Comparison of ENCODE assay signal across 18 cellular contexts in genomic region chr18:44811586-44812125, GRCh38.
"Had no signal": no experiment of that assay in that cellular context is flagged by ENCODE, and none has a peak within 500 bp of the region (broad histone marks: within the 10 kb centered on the region; RNA-seq: fewer than 3 reads in every experiment).

No MANE protein-coding gene starts in this region.

- H3K27ac ChIP-seq: dorsolateral prefrontal cortex, prostate gland, right atrium auricular region, testis, upper lobe of right lung had no signal

- DNase-seq: activated CD4-positive, alpha-beta memory T cell treated with anti-CD3 and anti-CD28 coated beads, Interleukin-2, amount 10 ng/mL, durations not matched to agents 7 days and 5 days; activated CD4-positive, alpha-beta T cell treated with anti-CD3 and anti-CD28 coated beads for 48 hours; activated naive CD4-positive, alpha-beta T cell treated with anti-CD3 and anti-CD28 coated beads for 36 hours; activated T-cell treated with anti-CD3 and anti-CD28 coated beads, Interleukin-2, amount 50 U/mL, for 1 hour; anterior cingulate cortex; dorsolateral prefrontal cortex; immature natural killer cell; kidney glomerular epithelial cell; small intestine; stimulated activated CD4-positive, alpha-beta T cell treated with anti-CD3 and anti-CD28 coated beads, Interleukin-4, amount 100 ng/mL, for 1 hour; testis; upper lobe of right lung had no signal

- H3K4me1 ChIP-seq: prostate gland, right atrium auricular region, testis had no signal

- H3K27ac Mint-ChIP-seq: activated CD4-positive, alpha-beta memory T cell treated with anti-CD3 and anti-CD28 coated beads, Interleukin-2, amount 10 ng/mL, durations not matched to agents 7 days and 5 days; activated naive CD4-positive, alpha-beta T cell treated with anti-CD3 and anti-CD28 coated beads for 36 hours; activated T-helper 17 cell treated with anti-CD3 and anti-CD28 coated beads, Interleukin-2, amount 50 U/mL, for 72 hours; memory B cell had no signal

- H3K9me3 ChIP-seq: prostate gland, right atrium auricular region, testis, upper lobe of right lung had no signal

- ATAC-seq: activated T-helper 17 cell treated with anti-CD3 and anti-CD28 coated beads, Interleukin-2, amount 50 U/mL, for 72 hours; upper lobe of right lung had no signal

- H3K4me3 ChIP-seq: dorsolateral prefrontal cortex, prostate gland, right atrium auricular region, testis, upper lobe of right lung had no signal

- H3K9me3 Mint-ChIP-seq: activated CD4-positive, alpha-beta memory T cell treated with anti-CD3 and anti-CD28 coated beads, Interleukin-2, amount 10 ng/mL, durations not matched to agents 7 days and 5 days; activated naive CD4-positive, alpha-beta T cell treated with anti-CD3 and anti-CD28 coated beads for 36 hours; activated T-helper 17 cell treated with anti-CD3 and anti-CD28 coated beads, Interleukin-2, amount 50 U/mL, for 72 hours; brain; immature natural killer cell; memory B cell; neural crest cell had no signal

- H3K27me3 Mint-ChIP-seq: memory B cell had no signal

- H3K4me1 Mint-ChIP-seq: activated T-helper 17 cell treated with anti-CD3 and anti-CD28 coated beads, Interleukin-2, amount 50 U/mL, for 72 hours had no signal

- H3K4me3 Mint-ChIP-seq: activated CD4-positive, alpha-beta memory T cell treated with anti-CD3 and anti-CD28 coated beads, Interleukin-2, amount 10 ng/mL, durations not matched to agents 7 days and 5 days; activated naive CD4-positive, alpha-beta T cell treated with anti-CD3 and anti-CD28 coated beads for 36 hours; activated T-helper 17 cell treated with anti-CD3 and anti-CD28 coated beads, Interleukin-2, amount 50 U/mL, for 72 hours; brain; immature natural killer cell; memory B cell; neural crest cell had no signal

- H3K27me3 ChIP-seq: dorsolateral prefrontal cortex, right atrium auricular region, testis, upper lobe of right lung had no signal

- H3K36me3 ChIP-seq: prostate gland, right atrium auricular region, upper lobe of right lung had no signal
